11 cellular contexts compared by ENCODE assay signal in the genomic region with DNA sequence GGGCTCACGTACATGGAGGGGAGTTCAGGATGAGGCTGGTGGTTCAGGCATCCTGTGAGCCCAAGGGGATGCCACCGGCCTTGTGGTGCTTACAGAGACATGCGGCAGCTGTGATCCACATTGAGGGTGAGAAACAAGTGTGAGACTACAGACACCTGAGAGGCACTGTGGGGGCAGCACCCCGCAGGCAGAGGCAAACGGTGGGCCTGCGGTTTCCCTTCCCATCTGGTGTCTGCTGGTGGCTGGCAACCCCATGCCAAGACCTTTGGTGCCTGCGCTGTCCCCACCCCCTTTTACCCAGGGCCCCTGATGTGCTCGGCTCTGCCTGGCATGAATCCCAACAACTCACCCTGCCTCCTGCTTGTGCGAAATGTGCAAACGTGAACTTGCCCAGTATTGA.
"Had no signal": no experiment of that assay in that cellular context is flagged by ENCODE, and none has a peak within 500 bp of the region (broad histone marks: within the 10 kb centered on the region; RNA-seq: fewer than 3 reads in every experiment).

No MANE protein-coding gene starts in this region.

- H3K9me3 Mint-ChIP-seq: activated CD4-positive, alpha-beta memory T cell treated with anti-CD3 and anti-CD28 coated beads for 36 hours; activated naive CD4-positive, alpha-beta T cell treated with anti-CD3 and anti-CD28 coated beads for 36 hours; T-helper 2 cell treated with Interferon-gamma antibody and Interleukin-4, amounts not matched to agents 5 μg/mL and 100 μg/mL, for 36 hours had no signal

- H3K27me3 ChIP-seq: pancreas, stomach had no signal

- H3K27ac Mint-ChIP-seq: activated CD4-positive, alpha-beta memory T cell treated with anti-CD3 and anti-CD28 coated beads for 36 hours; activated naive CD4-positive, alpha-beta T cell treated with anti-CD3 and anti-CD28 coated beads for 36 hours; T-helper 2 cell treated with Interferon-gamma antibody and Interleukin-4, amounts not matched to agents 5 μg/mL and 100 μg/mL, for 36 hours had no signal

- H3K36me3 ChIP-seq: heart left ventricle, left lung, pancreas, stomach had no signal

- DNase-seq: activated CD4-positive, alpha-beta memory T cell treated with anti-CD3 and anti-CD28 coated beads for 36 hours; activated naive CD4-positive, alpha-beta T cell treated with anti-CD3 and anti-CD28 coated beads for 36 hours; effector CD4-positive, alpha-beta T cell; heart left ventricle; mesendoderm; stimulated activated CD4-positive, alpha-beta T cell treated with anti-CD3 and anti-CD28 coated beads, Interleukin-4, amount 100 ng/mL, for 4 hours; stomach had no signal

- H3K4me3 ChIP-seq: heart left ventricle, left lung, pancreas, stomach had no signal

- H3K9me3 ChIP-seq: heart left ventricle, left lung, pancreas, stomach had no signal

- H3K4me3 Mint-ChIP-seq: activated CD4-positive, alpha-beta memory T cell treated with anti-CD3 and anti-CD28 coated beads for 36 hours; activated naive CD4-positive, alpha-beta T cell treated with anti-CD3 and anti-CD28 coated beads for 36 hours; T-helper 2 cell treated with Interferon-gamma antibody and Interleukin-4, amounts not matched to agents 5 μg/mL and 100 μg/mL, for 36 hours had no signal

- H3K36me3 Mint-ChIP-seq: activated CD4-positive, alpha-beta memory T cell treated with anti-CD3 and anti-CD28 coated beads for 36 hours had no signal

- ATAC-seq: activated CD4-positive, CD25-positive, alpha-beta regulatory T cell treated with anti-CD3 and anti-CD28 coated beads, Interleukin-2, amount 50 U/mL, for 24 hours; heart left ventricle; left lung; pancreas had no signal

- H3K27ac ChIP-seq: heart left ventricle, left lung, pancreas, stomach had no signal
